Comparison of ENCODE assay signal across 24 cellular contexts in the genomic region with DNA sequence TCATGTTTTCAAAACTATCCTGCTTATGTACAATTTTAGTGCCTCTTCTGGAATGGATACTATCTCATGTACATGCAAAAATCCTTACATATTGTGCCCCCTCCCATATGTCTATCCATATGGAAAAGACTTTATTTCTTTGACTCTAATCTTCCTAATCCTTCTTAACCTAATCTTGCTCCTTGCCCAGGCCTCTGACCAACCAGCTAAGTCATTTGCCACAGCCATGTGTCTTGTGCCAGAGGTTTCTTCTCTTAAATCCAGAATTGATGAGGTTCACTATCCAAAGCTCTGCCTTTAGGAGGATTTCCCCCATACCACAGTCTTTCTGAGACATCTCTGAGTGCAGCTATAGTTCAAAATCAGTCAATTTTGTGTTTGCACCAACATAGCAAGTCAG.
"Had no signal": no experiment of that assay in that cellular context is flagged by ENCODE, and none has a peak within 500 bp of the region (broad histone marks: within the 10 kb centered on the region; RNA-seq: fewer than 3 reads in every experiment).

No MANE protein-coding gene starts in this region.

- H3K4me3 Mint-ChIP-seq: dendritic cell treated with granulocyte-macrophage colony-stimulating factor and Interleukin-4, amounts not matched to agents 40 ng/mL and 50 ng/mL, for 4 days; effector memory CD8-positive, alpha-beta T cell; endodermal cell; mesothelial cell of epicardium; naive B cell; naive thymus-derived CD8-positive, alpha-beta T cell had no signal

- FAIRE-seq: endometrium, islet of Langerhans, keratinocyte had no signal

- DNase-seq: colonic mucosa; cortex of kidney; effector CD8-positive, alpha-beta T cell; effector memory CD8-positive, alpha-beta T cell; endodermal cell; erythroblast; esophagus squamous epithelium; foreskin fibroblast; foreskin melanocyte; heart left ventricle; hippocampal formation; left cardiac atrium; left lung; left ventricle myocardium superior; lower lobe of right lung; mesenchymal stem cell; mucosa of descending colon; naive B cell; naive thymus-derived CD8-positive, alpha-beta T cell had no signal

- H3K27me3 Mint-ChIP-seq: dendritic cell treated with granulocyte-macrophage colony-stimulating factor and Interleukin-4, amounts not matched to agents 40 ng/mL and 50 ng/mL, for 4 days; effector memory CD8-positive, alpha-beta T cell; naive B cell; naive thymus-derived CD8-positive, alpha-beta T cell had no signal

- H3K36me3 Mint-ChIP-seq: mesothelial cell of epicardium, naive B cell had no signal

- H3K27ac Mint-ChIP-seq: dendritic cell treated with granulocyte-macrophage colony-stimulating factor and Interleukin-4, amounts not matched to agents 40 ng/mL and 50 ng/mL, for 4 days; effector memory CD8-positive, alpha-beta T cell; endodermal cell; mesothelial cell of epicardium; naive thymus-derived CD8-positive, alpha-beta T cell had no signal

- H3K4me1 Mint-ChIP-seq: mesothelial cell of epicardium; naive B cell; naive thymus-derived CD8-positive, alpha-beta T cell had no signal
